Comparison of ENCODE assay signal across 12 cellular contexts in the genomic region with DNA sequence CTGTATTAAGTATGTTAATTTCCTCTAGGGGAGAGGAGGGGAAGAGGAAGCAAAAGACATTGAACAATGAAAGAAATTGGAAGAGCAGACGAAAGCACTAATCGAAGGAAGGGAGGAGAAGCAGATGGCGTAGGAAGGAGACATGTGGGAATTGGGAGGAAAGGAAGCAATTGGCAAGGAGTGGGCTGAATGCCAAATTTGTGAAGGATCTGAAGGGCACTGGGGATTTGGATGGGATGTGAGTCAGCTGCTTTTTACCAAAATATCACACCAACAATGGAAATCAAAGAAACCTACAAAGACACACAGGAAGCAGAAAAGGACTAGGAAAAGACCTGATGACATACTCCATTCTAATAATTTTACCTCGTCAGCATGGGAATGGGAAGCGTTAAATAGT.
DNase-seq lines count a peak whose midpoint lies in the region; ATAC-seq and TF ChIP-seq lines count a peak whose summit lies in the region.
"Had no signal": no experiment of that assay in that cellular context is flagged by ENCODE, and none has a peak within 500 bp of the region (broad histone marks: within the 10 kb centered on the region; RNA-seq: fewer than 3 reads in every experiment).

No MANE protein-coding gene starts in this region.

- H2AFZ ChIP-seq in HCT116 (ENCODE audit: low read depth, low read length, poor library complexity, severe bottlenecking) = no peak overlapping the region

- H3K79me2 ChIP-seq in HCT116 (ENCODE audit: insufficient read depth, low read length) = no peaks in the 10 kb centered on the region

- ATAC-seq in HCT116 = no peak
- ATAC-seq in HG02763 (IDR thresholded peaks at IDR 0.05; ENCODE audit: unreplicated experiment) = no peak
- ATAC-seq in GM18907 (IDR thresholded peaks at IDR 0.05; ENCODE audit: unreplicated experiment) = no peak
- no peak for ATAC-seq in HG03095 (IDR thresholded peaks at IDR 0.05; ENCODE audit: unreplicated experiment)

- no peaks in the 10 kb centered on the region for H3K27me3 ChIP-seq in HCT116 (ENCODE audit: insufficient read depth, low read length)
- H3K27me3 ChIP-seq: right lobe of liver had no signal

- BruUV-seq in HCT116 (replicated peaks; lab: Mats Ljungman, UMichigan) = no TSS peak

- TF ChIP-seq CTCF in HCT116 (IDR thresholded peaks at IDR 0.05 in 2 of 3, conservative IDR thresholded peaks at IDR 0.05 in 1 of 3; ENCODE audit: borderline replicate concordance in 1 of 3, insufficient read depth in 1 of 3, low read depth in 2 of 3, low read length in 2 of 3) = no peak

- RAD21 ChIA-PET in HCT116 (lab: Charles Lee; ENCODE audit: low non-redundant PET in 1 of 2, low total read pairs in 2 of 2, uncharacterized antibody in 2 of 2, unreplicated experiment in 2 of 2) = no interaction called here

- CTCF ChIA-PET in HCT116 (lab: Charles Lee) = no interaction called here

- peaks cover 0 to 4% of the 10 kb centered on the region in 2 experiments; a peak in 2 of 4 replicates for H3K9me3 ChIP-seq in HCT116 (ENCODE audit: control insufficient read depth in 1 of 2, insufficient read depth in 1 of 2, low read depth in 1 of 2, low read length in 2 of 2)
- no peaks in the 10 kb centered on the region for H3K9me3 ChIP-seq in SK-N-MC (ENCODE audit: low read depth, low read length)
- H3K9me3 ChIP-seq: right lobe of liver had no signal

- TF ChIP-seq RAD21 in HCT116 (IDR thresholded peaks at IDR 0.05; ENCODE audit: low read depth) = no peak

- no peak for TF ChIP-seq POLR2A in HCT116 (IDR thresholded peaks at IDR 0.05; ENCODE audit: borderline replicate concordance, extremely low read depth, insufficient read depth, insufficient read length)

- H3K36me3 ChIP-seq in HCT116 (ENCODE audit: control insufficient read depth in 1 of 2, insufficient read depth in 2 of 2, low read length in 2 of 2) (no peaks in the 10 kb centered on the region), SK-N-MC (ENCODE audit: insufficient read depth, low read length) (no peaks in the 10 kb centered on the region)
- H3K36me3 ChIP-seq: right lobe of liver had no signal

- H3K9me2 ChIP-seq in HCT116 (ENCODE audit: insufficient read depth) = no peaks in the 10 kb centered on the region

- H3K9ac ChIP-seq in HCT116 (ENCODE audit: low read length) = no peak overlapping the region
- H3K9ac ChIP-seq in SK-N-MC (ENCODE audit: insufficient read length) = no peak overlapping the region

- POLR2A ChIA-PET in HCT116 (lab: Charles Lee) = no interaction called here

- no peaks in the 10 kb centered on the region for H4K20me1 ChIP-seq in HCT116 (ENCODE audit: insufficient read depth)

- H3K4me1 ChIP-seq in HCT116 (ENCODE audit: control insufficient read depth in 1 of 2, insufficient read depth in 2 of 2, low read length in 2 of 2) = no peaks in the 10 kb centered on the region
- H3K4me1 ChIP-seq: right lobe of liver had no signal

- intact Hi-C loops in HCT116 (cut with micrococcal nuclease) = no loop called here

- peak; percentile 19 for DNase-seq in A172 (ENCODE audit: low spot score)
- no peak for DNase-seq in HCT116 (ENCODE audit: low read depth, low spot score)
- peak; percentile 59 for DNase-seq in SK-N-MC (ENCODE audit: low read depth, low spot score)
- DNase-seq in glomerular endothelial cell (ENCODE audit: extremely low read depth, low read depth, low spot score) = peak; percentile 58
- DNase-seq in NCI-H146 treated with DMSO at 0.1 percent for 48 hours (lab: John Stamatoyannopoulos, UW; ENCODE audit: unreplicated experiment) = no peak
- DNase-seq: activated naive CD8-positive, alpha-beta T cell treated with anti-CD3 and anti-CD28 coated beads for 36 hours; NCI-H1092 treated with DMSO at 0.1 percent for 48 hours; right lobe of liver; T-helper 9 cell had no signal

- H3K4me3 ChIP-seq in HCT116 (replicated peaks in 1 of 2; ENCODE audit: low read depth in 1 of 2, low read length in 2 of 2) (no peak overlapping the region), SK-N-MC (no peak overlapping the region)
- H3K4me3 ChIP-seq: right lobe of liver had no signal

- H3K27ac ChIP-seq in HCT116 (ENCODE audit: low read depth, low read length) (no peak overlapping the region), SK-N-MC (peak overlapping the region; percentile 25; the same call in 1 of the 2 replicates)
- H3K27ac ChIP-seq: right lobe of liver had no signal

- H3K4me2 ChIP-seq in HCT116 (ENCODE audit: low read length) = no peak overlapping the region

TF ChIP-seq in HCT116, 20 proteins besides CTCF, POLR2A, EP300 and RAD21:
- no peak for TF ChIP-seq FOSL1 (IDR thresholded peaks at IDR 0.05; ENCODE audit: low read depth)
- TF ChIP-seq TCF7L2 (IDR thresholded peaks at IDR 0.05; ENCODE audit: borderline replicate concordance, extremely low read depth, insufficient read depth, insufficient read length) = peak; percentile 71

Comparison
In these comparisons a context has a peak if more than half of its experiments do, and no peak if none do; other contexts are left out.
1. DNase-seq: peak in A172 (single experiment), SK-N-MC (single experiment) and glomerular endothelial cell (single experiment); none in HCT116 (single experiment) and NCI-H146 treated with DMSO at 0.1 percent for 48 hours (single experiment).